ENCODE assay signal across 23 cellular contexts in genomic region chr3:12190221-12190807, GRCh38. TPM values are rescaled to one million over a fixed set of nuclear protein-coding genes. Genes with fewer than 3 reads are reported as not detected.
DNase-seq lines count a peak whose midpoint lies in the region; ATAC-seq and TF ChIP-seq lines count a peak whose summit lies in the region.
"Had no signal": no experiment of that assay in that cellular context is flagged by ENCODE, and none has a peak within 500 bp of the region (broad histone marks: within the 10 kb centered on the region; RNA-seq: fewer than 3 reads in every experiment).

No MANE protein-coding gene starts in this region.

- intact Hi-C loops in activated CD8-positive, alpha-beta T cell treated with anti-CD3 and anti-CD28 coated beads for 36 hours (cut with micrococcal nuclease): no loop called here
- intact Hi-C loops in dendritic cell treated with granulocyte-macrophage colony-stimulating factor and Interleukin-4, amounts not matched to agents 40 ng/mL and 50 ng/mL, for 4 days (cut with micrococcal nuclease): loop anchor here (5.0 kb wide), 2 partner anchors 97 to 112 kb away; partner anchors contain the start of gene PPARG
- intact Hi-C loops in cardiac septum (cut with DNase I): no loop called here

- CTCF ChIA-PET in activated CD8-positive, alpha-beta T cell treated with anti-CD3 and anti-CD28 coated beads for 36 hours (lab: Charles Lee): no interaction called here
- CTCF ChIA-PET in activated CD8-positive, alpha-beta T cell treated with anti-CD3 and anti-CD28 coated beads, Interleukin-2, amount 10 ng/mL, durations not matched to agents 7 days and 5 days (lab: Charles Lee): no interaction called here
- CTCF ChIA-PET in HEK293 (lab: Yijun Ruan, JAX): interaction anchor here (0.6 to 1.3 kb wide), 3 partner anchors 14 to 75 kb away, joined by 3 to 5 read pairs (median 3); no protein-coding TSS in a partner anchor

- no peaks in the 10 kb centered on the region for H3K36me3 Mint-ChIP-seq in activated CD8-positive, alpha-beta T cell treated with anti-CD3 and anti-CD28 coated beads for 36 hours (ENCODE audit: low read depth)
- H3K36me3 Mint-ChIP-seq in activated CD8-positive, alpha-beta T cell treated with anti-CD3 and anti-CD28 coated beads, Interleukin-2, amount 10 ng/mL, durations not matched to agents 7 days and 5 days (ENCODE audit: low read depth): no peaks in the 10 kb centered on the region
- H3K36me3 Mint-ChIP-seq in dendritic cell treated with granulocyte-macrophage colony-stimulating factor and Interleukin-4, amounts not matched to agents 40 ng/mL and 50 ng/mL, for 4 days (ENCODE audit: low read depth): no peaks in the 10 kb centered on the region
- H3K36me3 Mint-ChIP-seq in stimulated activated effector memory CD8-positive, alpha-beta T cell treated with anti-CD3 and anti-CD28 coated beads, Interleukin-12 subunit alpha, Interleukin-12 subunit beta, amount 100 ng/mL, for 72 hours: peaks cover 16% of the 10 kb centered on the region
- no peaks in the 10 kb centered on the region for H3K36me3 Mint-ChIP-seq in T-helper 2 cell treated with Interferon-gamma antibody and Interleukin-4, amounts not matched to agents 5 μg/mL and 100 μg/mL, for 36 hours (ENCODE audit: low read depth)
- H3K36me3 Mint-ChIP-seq: CD8-positive, alpha-beta T cell had no signal

- POLR2A ChIA-PET in activated CD8-positive, alpha-beta T cell treated with anti-CD3 and anti-CD28 coated beads for 36 hours (lab: Charles Lee): no interaction called here
- POLR2A ChIA-PET in activated CD8-positive, alpha-beta T cell treated with anti-CD3 and anti-CD28 coated beads, Interleukin-2, amount 10 ng/mL, durations not matched to agents 7 days and 5 days (lab: Charles Lee): no interaction called here
- POLR2A ChIA-PET in HEK293 (lab: Yijun Ruan, JAX): no interaction called here

- TF ChIP-seq CTCF in activated CD8-positive, alpha-beta T cell treated with anti-CD3 and anti-CD28 coated beads for 36 hours (IDR thresholded peaks at IDR 0.05): no peak
- no peak for TF ChIP-seq CTCF in HEK293 (tag by site-specific recombination; IDR thresholded peaks at IDR 0.05)

- no peaks in the 10 kb centered on the region for H3K27me3 Mint-ChIP-seq in activated CD8-positive, alpha-beta T cell treated with anti-CD3 and anti-CD28 coated beads for 36 hours
- no peaks in the 10 kb centered on the region for H3K27me3 Mint-ChIP-seq in activated CD8-positive, alpha-beta T cell treated with anti-CD3 and anti-CD28 coated beads, Interleukin-2, amount 10 ng/mL, durations not matched to agents 7 days and 5 days (ENCODE audit: low read depth)
- peaks cover 2% of the 10 kb centered on the region for H3K27me3 Mint-ChIP-seq in dendritic cell treated with granulocyte-macrophage colony-stimulating factor and Interleukin-4, amounts not matched to agents 40 ng/mL and 50 ng/mL, for 4 days
- H3K27me3 Mint-ChIP-seq in T-helper 2 cell treated with Interferon-gamma antibody and Interleukin-4, amounts not matched to agents 5 μg/mL and 100 μg/mL, for 36 hours (ENCODE audit: low read depth): no peaks in the 10 kb centered on the region

- peaks cover 12% of the 10 kb centered on the region for H3K4me1 ChIP-seq in HEK293 (ENCODE audit: control insufficient read depth, insufficient read depth, low read length)

- H3K4me3 ChIP-seq in HEK293 (ENCODE audit: low read depth, low read length): no peak overlapping the region
- H3K4me3 ChIP-seq: BLaER1 had no signal

- DNase-seq in activated CD8-positive, alpha-beta T cell treated with anti-CD3 and anti-CD28 coated beads for 36 hours: no peak
- no peak for DNase-seq in activated CD8-positive, alpha-beta T cell treated with anti-CD3 and anti-CD28 coated beads, Interleukin-2, amount 10 ng/mL, durations not matched to agents 7 days and 5 days
- no peak for DNase-seq in stimulated activated effector memory CD8-positive, alpha-beta T cell treated with anti-CD3 and anti-CD28 coated beads, Interleukin-12 subunit alpha, Interleukin-12 subunit beta, amount 100 ng/mL, for 72 hours (ENCODE audit: low spot score in 2 of 2)
- no peak for DNase-seq in T-helper 2 cell treated with Interferon-gamma antibody and Interleukin-4, amounts not matched to agents 5 μg/mL and 100 μg/mL, for 36 hours (ENCODE audit: low spot score)
- DNase-seq in cardiac septum (ENCODE audit: low spot score) (no peak), NAMALWA (ENCODE audit: low spot score) (no peak)
- DNase-seq: Calu3; CD8-positive, alpha-beta T cell; DMS53; EL; HFFc6; KG1; MV-4-11; NCI-H1417; NCI-H187; NCI-H2107; NCI-H510A; NCI-H748 treated with DMSO at 0.1 percent for 48 hours; NK-92 treated with Interleukin-12 subunit alpha and Interleukin-12 subunit beta, amount 100 ng/mL, for 24 hours; SHP77 treated with DMSO at 0.1 percent for 48 hours had no signal

- H3K36me3 ChIP-seq in HEK293 (ENCODE audit: control insufficient read depth in 2 of 2, insufficient read depth in 1 of 2, low read length in 2 of 2): no peaks in the 10 kb centered on the region
- H3K36me3 ChIP-seq: BLaER1 had no signal

- ATAC-seq in activated CD8-positive, alpha-beta T cell treated with anti-CD3 and anti-CD28 coated beads for 36 hours: no peak
- no peak for ATAC-seq in activated CD8-positive, alpha-beta T cell treated with anti-CD3 and anti-CD28 coated beads, Interleukin-2, amount 10 ng/mL, durations not matched to agents 7 days and 5 days
- ATAC-seq in stimulated activated effector memory CD8-positive, alpha-beta T cell treated with anti-CD3 and anti-CD28 coated beads, Interleukin-12 subunit alpha, Interleukin-12 subunit beta, amount 100 ng/mL, for 72 hours: no peak
- ATAC-seq: CD8-positive, alpha-beta T cell had no signal

- no peaks in the 10 kb centered on the region for H3K9me3 Mint-ChIP-seq in activated CD8-positive, alpha-beta T cell treated with anti-CD3 and anti-CD28 coated beads for 36 hours
- no peaks in the 10 kb centered on the region for H3K9me3 Mint-ChIP-seq in activated CD8-positive, alpha-beta T cell treated with anti-CD3 and anti-CD28 coated beads, Interleukin-2, amount 10 ng/mL, durations not matched to agents 7 days and 5 days (ENCODE audit: insufficient read depth)
- H3K9me3 Mint-ChIP-seq in dendritic cell treated with granulocyte-macrophage colony-stimulating factor and Interleukin-4, amounts not matched to agents 40 ng/mL and 50 ng/mL, for 4 days: no peaks in the 10 kb centered on the region
- H3K9me3 Mint-ChIP-seq in stimulated activated effector memory CD8-positive, alpha-beta T cell treated with anti-CD3 and anti-CD28 coated beads, Interleukin-12 subunit alpha, Interleukin-12 subunit beta, amount 100 ng/mL, for 72 hours: no peaks in the 10 kb centered on the region
- H3K9me3 Mint-ChIP-seq in T-helper 2 cell treated with Interferon-gamma antibody and Interleukin-4, amounts not matched to agents 5 μg/mL and 100 μg/mL, for 36 hours: no peaks in the 10 kb centered on the region
- H3K9me3 Mint-ChIP-seq: CD8-positive, alpha-beta T cell; HFFc6 had no signal

- no peak overlapping the region for H3K27ac ChIP-seq in HEK293 (ENCODE audit: extremely low read depth, low read depth, low read length)
- H3K27ac ChIP-seq: BLaER1 had no signal

- peak overlapping the region; percentile 28 for H3K27ac Mint-ChIP-seq in activated CD8-positive, alpha-beta T cell treated with anti-CD3 and anti-CD28 coated beads for 36 hours
- no peak overlapping the region for H3K27ac Mint-ChIP-seq in activated CD8-positive, alpha-beta T cell treated with anti-CD3 and anti-CD28 coated beads, Interleukin-2, amount 10 ng/mL, durations not matched to agents 7 days and 5 days
- peak overlapping the region; percentile 95 for H3K27ac Mint-ChIP-seq in dendritic cell treated with granulocyte-macrophage colony-stimulating factor and Interleukin-4, amounts not matched to agents 40 ng/mL and 50 ng/mL, for 4 days
- H3K27ac Mint-ChIP-seq in stimulated activated effector memory CD8-positive, alpha-beta T cell treated with anti-CD3 and anti-CD28 coated beads, Interleukin-12 subunit alpha, Interleukin-12 subunit beta, amount 100 ng/mL, for 72 hours: peak overlapping the region; percentile 64
- H3K27ac Mint-ChIP-seq in T-helper 2 cell treated with Interferon-gamma antibody and Interleukin-4, amounts not matched to agents 5 μg/mL and 100 μg/mL, for 36 hours: no peak overlapping the region
- H3K27ac Mint-ChIP-seq: CD8-positive, alpha-beta T cell; HFFc6 had no signal

- peaks cover 68% of the 10 kb centered on the region for H3K4me1 Mint-ChIP-seq in activated CD8-positive, alpha-beta T cell treated with anti-CD3 and anti-CD28 coated beads for 36 hours (ENCODE audit: low read depth)
- H3K4me1 Mint-ChIP-seq in activated CD8-positive, alpha-beta T cell treated with anti-CD3 and anti-CD28 coated beads, Interleukin-2, amount 10 ng/mL, durations not matched to agents 7 days and 5 days (ENCODE audit: low read depth): peaks cover 41% of the 10 kb centered on the region
- H3K4me1 Mint-ChIP-seq in dendritic cell treated with granulocyte-macrophage colony-stimulating factor and Interleukin-4, amounts not matched to agents 40 ng/mL and 50 ng/mL, for 4 days (ENCODE audit: low read depth): peaks cover 90% of the 10 kb centered on the region
- H3K4me1 Mint-ChIP-seq in stimulated activated effector memory CD8-positive, alpha-beta T cell treated with anti-CD3 and anti-CD28 coated beads, Interleukin-12 subunit alpha, Interleukin-12 subunit beta, amount 100 ng/mL, for 72 hours: peaks cover 71% of the 10 kb centered on the region
- H3K4me1 Mint-ChIP-seq in T-helper 2 cell treated with Interferon-gamma antibody and Interleukin-4, amounts not matched to agents 5 μg/mL and 100 μg/mL, for 36 hours (ENCODE audit: low read depth): peaks cover 44% of the 10 kb centered on the region

- H3K9me3 ChIP-seq in HEK293 (ENCODE audit: control insufficient read depth, insufficient read depth, low read depth, low read length): no peaks in the 10 kb centered on the region
- H3K9me3 ChIP-seq: BLaER1 had no signal

- no peak overlapping the region for H3K4me3 Mint-ChIP-seq in activated CD8-positive, alpha-beta T cell treated with anti-CD3 and anti-CD28 coated beads for 36 hours
- H3K4me3 Mint-ChIP-seq in activated CD8-positive, alpha-beta T cell treated with anti-CD3 and anti-CD28 coated beads, Interleukin-2, amount 10 ng/mL, durations not matched to agents 7 days and 5 days: no peak overlapping the region
- no peak overlapping the region for H3K4me3 Mint-ChIP-seq in dendritic cell treated with granulocyte-macrophage colony-stimulating factor and Interleukin-4, amounts not matched to agents 40 ng/mL and 50 ng/mL, for 4 days
- no peak overlapping the region for H3K4me3 Mint-ChIP-seq in stimulated activated effector memory CD8-positive, alpha-beta T cell treated with anti-CD3 and anti-CD28 coated beads, Interleukin-12 subunit alpha, Interleukin-12 subunit beta, amount 100 ng/mL, for 72 hours
- H3K4me3 Mint-ChIP-seq in T-helper 2 cell treated with Interferon-gamma antibody and Interleukin-4, amounts not matched to agents 5 μg/mL and 100 μg/mL, for 36 hours: no peak overlapping the region
- H3K4me3 Mint-ChIP-seq: CD8-positive, alpha-beta T cell; HFFc6 had no signal

TF ChIP-seq in HEK293, 187 proteins besides CTCF, POLR2A, EP300 and RAD21 (continues in another document):
- no peak for TF ChIP-seq ZNF747 (tag by site-specific recombination; IDR thresholded peaks at IDR 0.05)

RNA-seq across cellular contexts. Expression of gene TIMP4, which starts 31.6 kb away (rescaled TPM):
- total RNA-seq in activated CD8-positive, alpha-beta T cell treated with anti-CD3 and anti-CD28 coated beads for 36 hours: not detected
- not detected for total RNA-seq in activated CD8-positive, alpha-beta T cell treated with anti-CD3 and anti-CD28 coated beads, Interleukin-2, amount 10 ng/mL, durations not matched to agents 7 days and 5 days
- 4.3 TPM for total RNA-seq in cardiac septum
- total RNA-seq: CD8-positive, alpha-beta T cell had no signal

Comparison
In these comparisons a context has a peak if more than half of its experiments do, and no peak if none do; other contexts are left out.
1. H3K27ac Mint-ChIP-seq: peak in activated CD8-positive, alpha-beta T cell treated with anti-CD3 and anti-CD28 coated beads for 36 hours (single experiment), dendritic cell treated with granulocyte-macrophage colony-stimulating factor and Interleukin-4, amounts not matched to agents 40 ng/mL and 50 ng/mL, for 4 days (single experiment) and stimulated activated effector memory CD8-positive, alpha-beta T cell treated with anti-CD3 and anti-CD28 coated beads, Interleukin-12 subunit alpha, Interleukin-12 subunit beta, amount 100 ng/mL, for 72 hours (single experiment); none in activated CD8-positive, alpha-beta T cell treated with anti-CD3 and anti-CD28 coated beads, Interleukin-2, amount 10 ng/mL, durations not matched to agents 7 days and 5 days (single experiment) and T-helper 2 cell treated with Interferon-gamma antibody and Interleukin-4, amounts not matched to agents 5 μg/mL and 100 μg/mL, for 36 hours (single experiment).